10 cellular contexts compared by ENCODE assay signal in genomic region chr5:35308391-35308790, GRCh38.
DNase-seq lines count a peak whose midpoint lies in the region; ATAC-seq and TF ChIP-seq lines count a peak whose summit lies in the region.
"Had no signal": no experiment of that assay in that cellular context is flagged by ENCODE, and none has a peak within 500 bp of the region (broad histone marks: within the 10 kb centered on the region; RNA-seq: fewer than 3 reads in every experiment).

No MANE protein-coding gene starts in this region.

- no peak for TF ChIP-seq RAD21 in SK-N-SH (IDR thresholded peaks at IDR 0.05; ENCODE audit: low read length)

- DNase-seq in SK-N-SH (peak; percentile 59), adrenal gland (peak; percentile 31 to 59 (median 35)), sciatic nerve (ENCODE audit: low spot score) (no peak), HuH-7 (ENCODE audit: low spot score) (no peak)
- DNase-seq: activated T-cell treated with anti-CD3 and anti-CD28 coated beads, Interleukin-2, amount 50 U/mL, for 4 hours; SHP77 had no signal

- no peaks in the 10 kb centered on the region for H3F3A ChIP-seq in SK-N-SH (replicated peaks; ENCODE audit: insufficient read depth)

- TF ChIP-seq CTCF in SK-N-SH (IDR thresholded peaks at IDR 0.05), result no peak
- no peak for TF ChIP-seq CTCF in adrenal gland (IDR thresholded peaks at IDR 0.05)

- POLR2A ChIA-PET in SK-N-SH (lab: Yijun Ruan, JAX), result no interaction called here

- peak overlapping the region in 1 of 2 experiments; percentile 55; a peak in 1 of 4 replicates for H3K27ac ChIP-seq in SK-N-SH (ENCODE audit: low read depth in 2 of 2, low read length in 1 of 2)
- no peak overlapping the region for H3K27ac ChIP-seq in adrenal gland

- no peak overlapping the region for H3K4me2 ChIP-seq in SK-N-SH

- H3K79me2 ChIP-seq in SK-N-SH (ENCODE audit: insufficient read depth), result no peaks in the 10 kb centered on the region

- CTCF ChIA-PET in SK-N-SH (lab: Yijun Ruan, JAX), result no interaction called here

- no peaks in the 10 kb centered on the region for H3K9me2 ChIP-seq in SK-N-SH

- WGBS in SK-N-SH (ENCODE audit: low lambda C conversion rate), result 13% methylated on average over 2 of the region's 2 CpGs
- 32 to 43% (median 35%) methylated on average over 2 of the region's 2 CpGs for WGBS in adrenal gland, 4 donors

- intact Hi-C loops in adrenal gland (cut with DNase I) (no loop called here), sciatic nerve (cut with DNase I) (no loop called here)

- H3K9me3 ChIP-seq in SK-N-SH, result no peaks in the 10 kb centered on the region
- peaks cover 0 to 4% (median 0%) of the 10 kb centered on the region in 3 donors for H3K9me3 ChIP-seq in adrenal gland (replicated peaks in 1 of 3)

- ATAC-seq in SK-N-SH treated with all-trans-retinoic acid at 6 μM for 48 hours, result no peak
- peak; percentile 63 for ATAC-seq in HG03196 (IDR thresholded peaks at IDR 0.05; ENCODE audit: unreplicated experiment)
- ATAC-seq in sciatic nerve, result no peak
- ATAC-seq in HG02623 (IDR thresholded peaks at IDR 0.05; ENCODE audit: unreplicated experiment), result no peak
- ATAC-seq in HG02884 (IDR thresholded peaks at IDR 0.05; ENCODE audit: unreplicated experiment), result no peak
- ATAC-seq: activated T-cell treated with anti-CD3 and anti-CD28 coated beads, Interleukin-2, amount 50 U/mL, for 4 hours had no signal

- H3K27me3 ChIP-seq in SK-N-SH (ENCODE audit: insufficient read depth) (no peaks in the 10 kb centered on the region), adrenal gland (no peaks in the 10 kb centered on the region)

- H3K9ac ChIP-seq in SK-N-SH, result no peak overlapping the region

- H2AFZ ChIP-seq in SK-N-SH (ENCODE audit: low read depth), result no peak overlapping the region

- H3K36me3 ChIP-seq in SK-N-SH (replicated peaks in 1 of 2; ENCODE audit: control insufficient read depth in 1 of 2, insufficient read depth in 2 of 2, low read length in 1 of 2), result no peaks in the 10 kb centered on the region
- no peaks in the 10 kb centered on the region for H3K36me3 ChIP-seq in adrenal gland (replicated peaks in 1 of 2)

- TF ChIP-seq POLR2A in adrenal gland (IDR thresholded peaks at IDR 0.05), result no peak

- H4K20me1 ChIP-seq in SK-N-SH (ENCODE audit: insufficient read depth), result no peaks in the 10 kb centered on the region

- H3K4me3 ChIP-seq in SK-N-SH (ENCODE audit: low read depth in 2 of 2, low read length in 1 of 2) (no peak overlapping the region), adrenal gland (no peak overlapping the region)

- TF ChIP-seq EP300 in SK-N-SH (IDR thresholded peaks at IDR 0.05; ENCODE audit: borderline replicate concordance in 1 of 2, low read depth in 1 of 2, low read length in 1 of 2), result no peak

- H3K4me1 ChIP-seq in SK-N-SH (ENCODE audit: control insufficient read depth in 1 of 2, insufficient read depth in 2 of 2, low read depth in 1 of 2, low read length in 1 of 2) (peaks cover 0 to 9% of the 10 kb centered on the region in 2 experiments; a peak in 1 of 4 replicates), adrenal gland (replicated peaks in 1 of 2) (peaks cover 0 to 12% of the 10 kb centered on the region in 2 donors)

TF ChIP-seq in SK-N-SH, 30 proteins besides CTCF, POLR2A, EP300 and RAD21:
- no peak for TF ChIP-seq TEAD4 (IDR thresholded peaks at IDR 0.05; ENCODE audit: borderline replicate concordance, insufficient read depth)
- 0 out of 2 replicates have a peak, but pooled peaks have one; percentile 9 for TF ChIP-seq GATA2 (CRISPR knock-in tag; IDR thresholded peaks at IDR 0.05)
- TF ChIP-seq NFIC (IDR thresholded peaks at IDR 0.05; ENCODE audit: borderline replicate concordance), result no peak

TF ChIP-seq in SK-N-SH treated with all-trans-retinoic acid at 6 μM for 48 hours, 23 proteins besides CTCF, POLR2A, EP300 and RAD21:
- TF ChIP-seq ZC3H10 (CRISPR knock-in tag; IDR thresholded peaks at IDR 0.05) (no peak), BACH2 (CRISPR knock-in tag; IDR thresholded peaks at IDR 0.05; ENCODE audit: borderline replicate concordance) (no peak), GLIS3 (CRISPR knock-in tag; IDR thresholded peaks at IDR 0.05) (no peak), ESRRG (CRISPR knock-in tag; IDR thresholded peaks at IDR 0.05) (no peak), OSR1 (CRISPR knock-in tag; IDR thresholded peaks at IDR 0.05) (no peak), ZFP30 (CRISPR knock-in tag; IDR thresholded peaks at IDR 0.05) (no peak), ZNF8 (CRISPR knock-in tag; IDR thresholded peaks at IDR 0.05) (no peak), CSDC2 (CRISPR knock-in tag; IDR thresholded peaks at IDR 0.05) (no peak), TCF4 (CRISPR knock-in tag; IDR thresholded peaks at IDR 0.05; ENCODE audit: borderline replicate concordance) (no peak)

Comparison
In these comparisons a context has a peak if more than half of its experiments do, and no peak if none do; other contexts are left out.
1. DNase-seq: peak in SK-N-SH (single experiment) and adrenal gland (7 of 7); none in sciatic nerve (single experiment) and HuH-7 (single experiment).